Comparison of ENCODE assay signal across 8 cellular contexts in the genomic region with DNA sequence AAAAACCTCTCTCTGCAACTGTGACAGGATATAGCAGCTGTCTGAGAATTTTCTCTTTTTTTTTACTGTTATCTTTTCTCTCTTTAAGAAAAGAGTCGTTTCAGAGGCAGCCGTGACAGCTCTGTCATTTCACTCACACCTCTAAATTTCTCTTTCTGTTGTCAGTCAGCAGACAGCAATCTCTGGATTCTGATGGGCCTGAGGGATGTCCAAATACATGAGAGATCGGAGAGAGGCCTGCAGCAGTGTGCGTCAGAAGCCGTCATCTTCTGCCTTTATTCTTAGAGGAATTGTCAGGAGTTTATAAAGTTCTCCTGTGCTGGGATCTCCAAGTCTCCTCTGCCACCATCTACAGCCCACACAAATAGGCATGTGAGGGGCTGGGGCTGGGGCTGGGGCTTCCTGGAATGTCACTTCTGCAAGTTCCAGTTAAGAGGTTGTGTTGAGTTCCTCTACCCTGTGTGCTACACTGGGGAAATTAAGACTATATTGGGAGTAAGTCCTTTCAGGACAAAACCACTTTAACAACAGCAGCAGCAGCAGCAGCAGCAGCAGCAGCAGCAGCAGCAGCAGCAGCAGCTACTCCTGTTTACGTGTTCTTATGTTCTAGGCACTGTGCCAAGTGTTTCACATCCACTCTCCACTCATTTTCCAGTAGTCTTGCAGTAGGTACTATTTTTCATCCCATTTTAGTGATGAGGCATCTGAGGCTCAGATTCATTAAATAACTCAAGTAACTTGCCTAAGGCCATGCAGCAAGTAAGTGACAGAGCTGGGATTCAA.
DNase-seq lines count a peak whose midpoint lies in the region; ATAC-seq and TF ChIP-seq lines count a peak whose summit lies in the region.

No MANE protein-coding gene starts in this region.

- no peaks in the 10 kb centered on the region for H3K36me3 Mint-ChIP-seq in Calu3 (ENCODE audit: insufficient read depth, unreplicated experiment)

- no peak overlapping the region for H3K23ac ChIP-seq in IMR-90 (ENCODE audit: low read depth, low read length)

- CTCF ChIA-PET in IMR-90 (lab: Yijun Ruan, JAX): no interaction called here
- CTCF ChIA-PET in Calu3 (lab: Charles Lee): no interaction called here

- no peak overlapping the region for H2BK5ac ChIP-seq in IMR-90 (ENCODE audit: low read depth, low read length, poor library complexity, severe bottlenecking)

- no peak overlapping the region for H3K4me3 ChIP-seq in IMR-90 (ENCODE audit: insufficient read depth, low read depth, low read length)
- no peak overlapping the region for H3K4me3 ChIP-seq in fibroblast of villous mesenchyme (ENCODE audit: low read depth, low read length)

- intact Hi-C loops in IMR-90 (cut with micrococcal nuclease): no loop called here
- intact Hi-C loops in Calu3 (cut with micrococcal nuclease; ENCODE audit: unreplicated experiment): no loop called here

- H2AK9ac ChIP-seq in IMR-90 (replicated peaks; ENCODE audit: low read depth, low read length, poor library complexity): no peak overlapping the region

- H4K8ac ChIP-seq in IMR-90 (ENCODE audit: low read depth in 2 of 2, low read length in 2 of 2): no peak overlapping the region

- no peak overlapping the region for H2AK5ac ChIP-seq in IMR-90 (ENCODE audit: low read depth, low read length)

- no peaks in the 10 kb centered on the region for H3K27me3 Mint-ChIP-seq in Calu3 (ENCODE audit: unreplicated experiment)

- H3K9me1 ChIP-seq in IMR-90 (ENCODE audit: insufficient read depth, low read length): no peaks in the 10 kb centered on the region

- no peaks in the 10 kb centered on the region for H3K4me1 Mint-ChIP-seq in Calu3 (ENCODE audit: low read depth, unreplicated experiment)

- no peaks in the 10 kb centered on the region for H4K20me1 ChIP-seq in IMR-90 (ENCODE audit: insufficient read depth, low read length)

- H3K9me3 Mint-ChIP-seq in Calu3 (ENCODE audit: low read depth, unreplicated experiment): no peaks in the 10 kb centered on the region

- in situ Hi-C loops in IMR-90 (cut with MboI; ENCODE audit: low sequenced_read_pairs): no loop called here

- H3K4ac ChIP-seq in IMR-90 (ENCODE audit: low read depth, low read length): no peak overlapping the region

- H2BK15ac ChIP-seq in IMR-90 (ENCODE audit: low read depth, low read length): no peak overlapping the region

- no peak overlapping the region for H3K9ac ChIP-seq in IMR-90 (ENCODE audit: low read depth, low read length)

- ATAC-seq in IMR-90 (ENCODE audit: low read depth) (no peak), GM21717 (IDR thresholded peaks at IDR 0.05; ENCODE audit: unreplicated experiment) (no peak)

- no peak overlapping the region for H3K4me3 Mint-ChIP-seq in Calu3 (ENCODE audit: low read depth, unreplicated experiment)

- H2BK120ac ChIP-seq in IMR-90 (ENCODE audit: low read depth, low read length): no peak overlapping the region

- no peak overlapping the region for H4K5ac ChIP-seq in IMR-90 (ENCODE audit: low read depth, low read length)

- no peak for TF ChIP-seq POLR2A in IMR-90 (IDR thresholded peaks at IDR 0.05; ENCODE audit: low read depth, low read length)

- H3K79me1 ChIP-seq in IMR-90 (ENCODE audit: low read depth in 1 of 2, low read length in 2 of 2): no peaks in the 10 kb centered on the region

- H2BK20ac ChIP-seq in IMR-90 (ENCODE audit: low read depth, low read length): no peak overlapping the region

- H3K27ac Mint-ChIP-seq in Calu3 (ENCODE audit: unreplicated experiment): no peak overlapping the region

- no CpG with 5 or more reads among the region's 6 CpGs for WGBS in IMR-90 (ENCODE audit: extremely low coverage in 2 of 2, insufficient read length in 1 of 2), 2 experiments

- H3K36me3 ChIP-seq in IMR-90 (ENCODE audit: control insufficient read depth, insufficient read depth, low read length): no peaks in the 10 kb centered on the region

- dilution Hi-C loops in IMR-90 (cut with HindIII; ENCODE audit: low sequenced_read_pairs, unreplicated experiment): no loop called here

- DNase-seq in IMR-90: peak; percentile 52
- DNase-seq in OCI-M1 (lab: John Stamatoyannopoulos, UW): peak; percentile 21
- DNase-seq in fibroblast of villous mesenchyme (ENCODE audit: low read depth): peak; percentile 78
- DNase-seq in smooth muscle cell of the brain vasculature (ENCODE audit: low read depth, low spot score): peak; percentile 18
- no peak for DNase-seq in Calu3
- no peak for DNase-seq in HK-2 (ENCODE audit: unreplicated experiment)
- DNase-seq in activated effector memory CD4-positive, alpha-beta T cell treated with Interleukin-2 at 50 U/mL for 16 hours: no peak

- no peak overlapping the region for H3K18ac ChIP-seq in IMR-90 (ENCODE audit: low read depth, low read length)

- POLR2A ChIA-PET in IMR-90 (lab: Charles Lee; ENCODE audit: unreplicated experiment): interaction anchor here (0.6 kb wide), 1 partner anchor 13 kb away, joined by 3 read pairs; no protein-coding TSS in a partner anchor

- BruUV-seq in IMR-90 (replicated peaks; lab: Mats Ljungman, UMichigan) (no TSS peak), Calu3 (replicated peaks; lab: Mats Ljungman, UMichigan) (no TSS peak)

- H3K9me3 ChIP-seq in IMR-90 (ENCODE audit: control insufficient read depth, insufficient read depth, low read length): no peaks in the 10 kb centered on the region

- H3K56ac ChIP-seq in IMR-90 (ENCODE audit: extremely low read depth, insufficient read depth, low read length): no peak overlapping the region

- TF ChIP-seq CTCF in IMR-90 (conservative IDR thresholded peaks at IDR 0.05; ENCODE audit: low read depth, low read length): no peak
- no peak for TF ChIP-seq CTCF in fibroblast of villous mesenchyme (IDR thresholded peaks at IDR 0.05; ENCODE audit: insufficient read depth, low read depth, low read length)
- no peak for TF ChIP-seq CTCF in Calu3 (IDR thresholded peaks at IDR 0.05; ENCODE audit: unreplicated experiment)

- no peaks in the 10 kb centered on the region for H3K4me1 ChIP-seq in IMR-90 (ENCODE audit: control insufficient read depth, insufficient read depth, low read length)

- no peak overlapping the region for H3K14ac ChIP-seq in IMR-90 (replicated peaks; ENCODE audit: low read depth, low read length)

- H3K27me3 ChIP-seq in IMR-90 (ENCODE audit: control insufficient read depth, insufficient read depth, low read length): peaks cover 4% of the 10 kb centered on the region; the same call in 1 of the 2 replicates

- no peak for TF ChIP-seq RAD21 in IMR-90 (IDR thresholded peaks at IDR 0.05; ENCODE audit: low read length)

- no peak overlapping the region for H3K4me2 ChIP-seq in IMR-90 (ENCODE audit: low read depth, low read length)

- no peak overlapping the region for H4K91ac ChIP-seq in IMR-90 (ENCODE audit: insufficient read depth, low read depth, low read length)

- H2AFZ ChIP-seq in IMR-90 (replicated peaks; ENCODE audit: low read length, poor library complexity): no peak overlapping the region

- no peak overlapping the region for H3K27ac ChIP-seq in IMR-90 (ENCODE audit: insufficient read depth, low read length)

TF ChIP-seq in IMR-90, 13 proteins besides CTCF, POLR2A, EP300 and RAD21:
- no peak for TF ChIP-seq MAZ (IDR thresholded peaks at IDR 0.05; ENCODE audit: borderline replicate concordance, low read depth, low read length)
- TF ChIP-seq NFE2L2 (IDR thresholded peaks at IDR 0.05; ENCODE audit: low read depth, low read length): no peak
- no peak for TF ChIP-seq MXI1 (IDR thresholded peaks at IDR 0.05; ENCODE audit: borderline replicate concordance, low read depth, low read length)
- no peak for TF ChIP-seq CHD1 (IDR thresholded peaks at IDR 0.05; ENCODE audit: low read depth, low read length)
- TF ChIP-seq USF2 (IDR thresholded peaks at IDR 0.05; ENCODE audit: low read depth, low read length): no peak
- no peak for TF ChIP-seq MAFK (IDR thresholded peaks at IDR 0.05; ENCODE audit: low read depth, low read length)
- TF ChIP-seq RFX5 (IDR thresholded peaks at IDR 0.05; ENCODE audit: low read depth, low read length): no peak
- no peak for TF ChIP-seq FOS (IDR thresholded peaks at IDR 0.05; ENCODE audit: low read depth, low read length)
- TF ChIP-seq CEBPB (IDR thresholded peaks at IDR 0.05; ENCODE audit: low read depth, low read length): no peak
- TF ChIP-seq, protein P1, sequence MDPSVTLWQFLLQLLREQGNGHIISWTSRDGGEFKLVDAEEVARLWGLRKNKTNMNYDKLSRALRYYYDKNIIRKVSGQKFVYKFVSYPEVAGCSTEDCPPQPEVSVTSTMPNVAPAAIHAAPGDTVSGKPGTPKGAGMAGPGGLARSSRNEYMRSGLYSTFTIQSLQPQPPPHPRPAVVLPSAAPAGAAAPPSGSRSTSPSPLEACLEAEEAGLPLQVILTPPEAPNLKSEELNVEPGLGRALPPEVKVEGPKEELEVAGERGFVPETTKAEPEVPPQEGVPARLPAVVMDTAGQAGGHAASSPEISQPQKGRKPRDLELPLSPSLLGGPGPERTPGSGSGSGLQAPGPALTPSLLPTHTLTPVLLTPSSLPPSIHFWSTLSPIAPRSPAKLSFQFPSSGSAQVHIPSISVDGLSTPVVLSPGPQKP (IDR thresholded peaks at IDR 0.05; ENCODE audit: borderline replicate concordance, low read depth, low read length): no peak
- TF ChIP-seq SMC3 (IDR thresholded peaks at IDR 0.05; ENCODE audit: low read depth, low read length): no peak
- TF ChIP-seq RCOR1 (IDR thresholded peaks at IDR 0.05; ENCODE audit: insufficient replicate concordance, low read length): no peak
- TF ChIP-seq BHLHE40 (IDR thresholded peaks at IDR 0.05; ENCODE audit: low read depth, low read length): no peak

Comparison
In these comparisons a context has a peak if more than half of its experiments do, and no peak if none do; other contexts are left out.
1. DNase-seq: peak in IMR-90 (single experiment), OCI-M1 (single experiment), fibroblast of villous mesenchyme (single experiment) and smooth muscle cell of the brain vasculature (single experiment); none in Calu3 (single experiment), HK-2 (single experiment) and activated effector memory CD4-positive, alpha-beta T cell treated with Interleukin-2 at 50 U/mL for 16 hours (single experiment).